1 cellular context compared by ENCODE assay signal in genomic region chr15:73051811-73052678, GRCh38.
TF ChIP-seq lines count a peak whose summit lies in the region.

Gene NEO1 (plus strand): TSS chr15:73052463. CDS start chr15:73052676, 213 bp downstream.

TF ChIP-seq in K562, 482 proteins besides CTCF, POLR2A, EP300 and RAD21 (continued from another document and continues in another):
- TF ChIP-seq, protein P1, sequence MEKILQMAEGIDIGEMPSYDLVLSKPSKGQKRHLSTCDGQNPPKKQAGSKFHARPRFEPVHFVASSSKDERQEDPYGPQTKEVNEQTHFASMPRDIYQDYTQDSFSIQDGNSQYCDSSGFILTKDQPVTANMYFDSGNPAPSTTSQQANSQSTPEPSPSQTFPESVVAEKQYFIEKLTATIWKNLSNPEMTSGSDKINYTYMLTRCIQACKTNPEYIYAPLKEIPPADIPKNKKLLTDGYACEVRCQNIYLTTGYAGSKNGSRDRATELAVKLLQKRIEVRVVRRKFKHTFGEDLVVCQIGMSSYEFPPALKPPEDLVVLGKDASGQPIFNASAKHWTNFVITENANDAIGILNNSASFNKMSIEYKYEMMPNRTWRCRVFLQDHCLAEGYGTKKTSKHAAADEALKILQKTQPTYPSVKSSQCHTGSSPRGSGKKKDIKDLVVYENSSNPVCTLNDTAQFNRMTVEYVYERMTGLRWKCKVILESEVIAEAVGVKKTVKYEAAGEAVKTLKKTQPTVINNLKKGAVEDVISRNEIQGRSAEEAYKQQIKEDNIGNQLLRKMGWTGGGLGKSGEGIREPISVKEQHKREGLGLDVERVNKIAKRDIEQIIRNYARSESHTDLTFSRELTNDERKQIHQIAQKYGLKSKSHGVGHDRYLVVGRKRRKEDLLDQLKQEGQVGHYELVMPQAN (IDR thresholded peaks at IDR 0.05; ENCODE audit: borderline replicate concordance), result no peak
- TF ChIP-seq ZBTB12 (CRISPR knock-in tag; IDR thresholded peaks at IDR 0.05) (no peak), MXD1 (CRISPR knock-in tag; IDR thresholded peaks at IDR 0.05; ENCODE audit: borderline replicate concordance, poor library complexity, severe bottlenecking) (no peak), GABPA (tag; conservative IDR thresholded peaks at IDR 0.05; ENCODE audit: low read depth) (0 out of 2 replicates have a peak, but pooled peaks have one; percentile 16), ATF4 (CRISPR knock-in tag; IDR thresholded peaks at IDR 0.05) (no peak), NFIC (IDR thresholded peaks at IDR 0.05) (no peak), ZNF384 (IDR thresholded peaks at IDR 0.05; ENCODE audit: low read depth, low read length) (no peak), E2F6 (IDR thresholded peaks at IDR 0.05; ENCODE audit: borderline replicate concordance in 1 of 2, extremely low read depth in 1 of 2, insufficient read depth in 1 of 2, insufficient read length in 1 of 2, low read depth in 1 of 2, low read length in 1 of 2, poor library complexity in 1 of 2, severe bottlenecking in 1 of 2) (peak in 1 of 2 experiments; percentile 39), EGR1 (conservative IDR thresholded peaks at IDR 0.05) (peak; percentile 51), ZKSCAN1 (IDR thresholded peaks at IDR 0.05; ENCODE audit: low read depth, low read length) (no peak), USF1 (CRISPR knock-in tag; IDR thresholded peaks at IDR 0.05) (no peak), TCF7L2 (IDR thresholded peaks at IDR 0.05; ENCODE audit: low read depth, low read length) (no peak), MCM7 (IDR thresholded peaks at IDR 0.05) (no peak), ZNF507 (tag; conservative IDR thresholded peaks at IDR 0.05) (no peak), POLR2B (IDR thresholded peaks at IDR 0.05; ENCODE audit: low read depth, partially characterized antibody) (no peak), NONO (IDR thresholded peaks at IDR 0.05; ENCODE audit: low read depth in 2 of 2, low read length in 1 of 2) (no peak), NRF1 (conservative IDR thresholded peaks at IDR 0.05 in 1 of 2, IDR thresholded peaks at IDR 0.05 in 1 of 2) (peak; percentile 12 to 13; a peak in 2 of 4 replicates), TFAM (CRISPR knock-in tag; conservative IDR thresholded peaks at IDR 0.05) (no peak), BRD9 (IDR thresholded peaks at IDR 0.05; ENCODE audit: low read depth, partially characterized antibody) (no peak), CREM (IDR thresholded peaks at IDR 0.05; ENCODE audit: low read depth) (no peak), RBFOX2 (IDR thresholded peaks at IDR 0.05; ENCODE audit: low read depth, low read length) (no peak), ZC3H11A (IDR thresholded peaks at IDR 0.05; ENCODE audit: low read depth, low read length) (no peak), PHF21A (IDR thresholded peaks at IDR 0.05; ENCODE audit: borderline replicate concordance, low read depth) (0 out of 2 replicates have a peak, but pooled peaks have one; percentile 40), CHD4 (IDR thresholded peaks at IDR 0.05; ENCODE audit: insufficient read depth, insufficient replicate concordance, low read depth, low read length, poor library complexity, severe bottlenecking) (no peak), PHB2 (IDR thresholded peaks at IDR 0.05; ENCODE audit: low read depth) (no peak), ZNF830 (CRISPR knock-in tag; IDR thresholded peaks at IDR 0.05) (no peak), ETS1 (conservative IDR thresholded peaks at IDR 0.05; ENCODE audit: control insufficient read depth, low read depth, low read length) (no peak)
- TF ChIP-seq, protein P2, sequence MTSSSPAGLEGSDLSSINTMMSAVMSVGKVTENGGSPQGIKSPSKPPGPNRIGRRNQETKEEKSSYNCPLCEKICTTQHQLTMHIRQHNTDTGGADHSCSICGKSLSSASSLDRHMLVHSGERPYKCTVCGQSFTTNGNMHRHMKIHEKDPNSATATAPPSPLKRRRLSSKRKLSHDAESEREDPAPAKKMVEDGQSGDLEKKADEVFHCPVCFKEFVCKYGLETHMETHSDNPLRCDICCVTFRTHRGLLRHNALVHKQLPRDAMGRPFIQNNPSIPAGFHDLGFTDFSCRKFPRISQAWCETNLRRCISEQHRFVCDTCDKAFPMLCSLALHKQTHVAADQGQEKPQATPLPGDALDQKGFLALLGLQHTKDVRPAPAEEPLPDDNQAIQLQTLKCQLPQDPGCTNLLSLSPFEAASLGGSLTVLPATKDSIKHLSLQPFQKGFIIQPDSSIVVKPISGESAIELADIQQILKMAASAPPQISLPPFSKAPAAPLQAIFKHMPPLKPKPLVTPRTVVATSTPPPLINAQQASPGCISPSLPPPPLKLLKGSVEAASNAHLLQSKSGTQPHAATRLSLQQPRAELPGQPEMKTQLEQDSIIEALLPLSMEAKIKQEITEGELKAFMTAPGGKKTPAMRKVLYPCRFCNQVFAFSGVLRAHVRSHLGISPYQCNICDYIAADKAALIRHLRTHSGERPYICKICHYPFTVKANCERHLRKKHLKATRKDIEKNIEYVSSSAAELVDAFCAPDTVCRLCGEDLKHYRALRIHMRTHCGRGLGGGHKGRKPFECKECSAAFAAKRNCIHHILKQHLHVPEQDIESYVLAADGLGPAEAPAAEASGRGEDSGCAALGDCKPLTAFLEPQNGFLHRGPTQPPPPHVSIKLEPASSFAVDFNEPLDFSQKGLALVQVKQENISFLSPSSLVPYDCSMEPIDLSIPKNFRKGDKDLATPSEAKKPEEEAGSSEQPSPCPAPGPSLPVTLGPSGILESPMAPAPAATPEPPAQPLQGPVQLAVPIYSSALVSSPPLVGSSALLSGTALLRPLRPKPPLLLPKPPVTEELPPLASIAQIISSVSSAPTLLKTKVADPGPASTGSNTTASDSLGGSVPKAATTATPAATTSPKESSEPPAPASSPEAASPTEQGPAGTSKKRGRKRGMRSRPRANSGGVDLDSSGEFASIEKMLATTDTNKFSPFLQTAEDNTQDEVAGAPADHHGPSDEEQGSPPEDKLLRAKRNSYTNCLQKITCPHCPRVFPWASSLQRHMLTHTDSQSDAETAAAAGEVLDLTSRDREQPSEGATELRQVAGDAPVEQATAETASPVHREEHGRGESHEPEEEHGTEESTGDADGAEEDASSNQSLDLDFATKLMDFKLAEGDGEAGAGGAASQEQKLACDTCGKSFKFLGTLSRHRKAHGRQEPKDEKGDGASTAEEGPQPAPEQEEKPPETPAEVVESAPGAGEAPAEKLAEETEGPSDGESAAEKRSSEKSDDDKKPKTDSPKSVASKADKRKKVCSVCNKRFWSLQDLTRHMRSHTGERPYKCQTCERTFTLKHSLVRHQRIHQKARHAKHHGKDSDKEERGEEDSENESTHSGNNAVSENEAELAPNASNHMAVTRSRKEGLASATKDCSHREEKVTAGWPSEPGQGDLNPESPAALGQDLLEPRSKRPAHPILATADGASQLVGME (CRISPR knock-in tag; IDR thresholded peaks at IDR 0.05), result no peak
- TF ChIP-seq, protein P3, sequence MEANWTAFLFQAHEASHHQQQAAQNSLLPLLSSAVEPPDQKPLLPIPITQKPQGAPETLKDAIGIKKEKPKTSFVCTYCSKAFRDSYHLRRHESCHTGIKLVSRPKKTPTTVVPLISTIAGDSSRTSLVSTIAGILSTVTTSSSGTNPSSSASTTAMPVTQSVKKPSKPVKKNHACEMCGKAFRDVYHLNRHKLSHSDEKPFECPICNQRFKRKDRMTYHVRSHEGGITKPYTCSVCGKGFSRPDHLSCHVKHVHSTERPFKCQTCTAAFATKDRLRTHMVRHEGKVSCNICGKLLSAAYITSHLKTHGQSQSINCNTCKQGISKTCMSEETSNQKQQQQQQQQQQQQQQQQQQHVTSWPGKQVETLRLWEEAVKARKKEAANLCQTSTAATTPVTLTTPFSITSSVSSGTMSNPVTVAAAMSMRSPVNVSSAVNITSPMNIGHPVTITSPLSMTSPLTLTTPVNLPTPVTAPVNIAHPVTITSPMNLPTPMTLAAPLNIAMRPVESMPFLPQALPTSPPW (CRISPR knock-in tag; IDR thresholded peaks at IDR 0.05), result peak; percentile 87
- TF ChIP-seq, protein P4, sequence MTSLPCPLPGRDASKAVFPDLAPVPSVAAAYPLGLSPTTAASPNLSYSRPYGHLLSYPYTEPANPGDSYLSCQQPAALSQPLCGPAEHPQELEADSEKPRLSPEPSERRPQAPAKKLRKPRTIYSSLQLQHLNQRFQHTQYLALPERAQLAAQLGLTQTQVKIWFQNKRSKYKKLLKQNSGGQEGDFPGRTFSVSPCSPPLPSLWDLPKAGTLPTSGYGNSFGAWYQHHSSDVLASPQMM (CRISPR knock-in tag; IDR thresholded peaks at IDR 0.05), result no peak
- TF ChIP-seq, protein P5, sequence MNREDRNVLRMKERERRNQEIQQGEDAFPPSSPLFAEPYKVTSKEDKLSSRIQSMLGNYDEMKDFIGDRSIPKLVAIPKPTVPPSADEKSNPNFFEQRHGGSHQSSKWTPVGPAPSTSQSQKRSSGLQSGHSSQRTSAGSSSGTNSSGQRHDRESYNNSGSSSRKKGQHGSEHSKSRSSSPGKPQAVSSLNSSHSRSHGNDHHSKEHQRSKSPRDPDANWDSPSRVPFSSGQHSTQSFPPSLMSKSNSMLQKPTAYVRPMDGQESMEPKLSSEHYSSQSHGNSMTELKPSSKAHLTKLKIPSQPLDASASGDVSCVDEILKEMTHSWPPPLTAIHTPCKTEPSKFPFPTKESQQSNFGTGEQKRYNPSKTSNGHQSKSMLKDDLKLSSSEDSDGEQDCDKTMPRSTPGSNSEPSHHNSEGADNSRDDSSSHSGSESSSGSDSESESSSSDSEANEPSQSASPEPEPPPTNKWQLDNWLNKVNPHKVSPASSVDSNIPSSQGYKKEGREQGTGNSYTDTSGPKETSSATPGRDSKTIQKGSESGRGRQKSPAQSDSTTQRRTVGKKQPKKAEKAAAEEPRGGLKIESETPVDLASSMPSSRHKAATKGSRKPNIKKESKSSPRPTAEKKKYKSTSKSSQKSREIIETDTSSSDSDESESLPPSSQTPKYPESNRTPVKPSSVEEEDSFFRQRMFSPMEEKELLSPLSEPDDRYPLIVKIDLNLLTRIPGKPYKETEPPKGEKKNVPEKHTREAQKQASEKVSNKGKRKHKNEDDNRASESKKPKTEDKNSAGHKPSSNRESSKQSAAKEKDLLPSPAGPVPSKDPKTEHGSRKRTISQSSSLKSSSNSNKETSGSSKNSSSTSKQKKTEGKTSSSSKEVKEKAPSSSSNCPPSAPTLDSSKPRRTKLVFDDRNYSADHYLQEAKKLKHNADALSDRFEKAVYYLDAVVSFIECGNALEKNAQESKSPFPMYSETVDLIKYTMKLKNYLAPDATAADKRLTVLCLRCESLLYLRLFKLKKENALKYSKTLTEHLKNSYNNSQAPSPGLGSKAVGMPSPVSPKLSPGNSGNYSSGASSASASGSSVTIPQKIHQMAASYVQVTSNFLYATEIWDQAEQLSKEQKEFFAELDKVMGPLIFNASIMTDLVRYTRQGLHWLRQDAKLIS (CRISPR knock-in tag; IDR thresholded peaks at IDR 0.05), result no peak
